8 cellular contexts compared by ENCODE assay signal in the genomic region with DNA sequence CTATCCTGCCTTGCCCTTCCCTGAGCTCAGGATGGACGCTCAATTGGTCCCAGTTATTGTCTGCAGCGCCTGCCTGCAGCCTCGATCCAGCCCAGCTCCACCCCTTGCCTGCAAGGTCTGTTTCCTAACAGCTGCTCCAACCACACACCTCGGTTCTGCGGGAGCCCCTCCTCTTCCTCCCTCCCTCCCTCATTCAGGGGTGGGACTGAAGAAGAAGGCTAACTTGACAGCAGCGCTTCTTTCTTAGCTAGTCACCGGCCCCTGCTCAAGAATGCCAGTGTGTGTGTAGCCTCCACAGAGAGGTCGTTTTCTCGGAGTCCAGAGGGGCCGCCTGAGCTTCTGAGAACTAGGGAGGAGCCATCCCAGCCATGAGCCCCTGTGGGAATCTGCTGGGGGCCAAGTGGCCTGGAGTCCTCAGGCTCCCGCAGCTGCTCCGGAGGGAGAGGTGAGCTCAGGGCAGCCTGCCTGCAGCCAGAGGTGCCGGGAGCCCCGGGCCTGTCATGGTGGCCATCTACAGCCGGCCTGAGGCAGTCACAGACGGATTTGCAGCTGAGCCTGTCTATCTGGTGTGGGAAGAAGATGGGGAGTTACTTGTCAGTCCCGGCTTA. TPM values are rescaled to one million over a fixed set of nuclear protein-coding genes. Genes with fewer than 3 reads are reported as not detected.
A peak's percentile ranks its signal among the peaks of the same experiment; 100 is the strongest.
DNase-seq lines count a peak whose midpoint lies in the region; ATAC-seq and TF ChIP-seq lines count a peak whose summit lies in the region.

No MANE protein-coding gene starts in this region.

- peak; percentile 90 for ATAC-seq in stimulated activated naive CD8-positive, alpha-beta T cell treated with anti-CD3 and anti-CD28 coated beads, Interleukin-15, Interleukin-2, amounts not matched to agents 100 U/mL and 50 U/mL, for 24 hours
- ATAC-seq in GM21825 (IDR thresholded peaks at IDR 0.05; ENCODE audit: unreplicated experiment) (no peak), HG02588 (IDR thresholded peaks at IDR 0.05; ENCODE audit: unreplicated experiment) (no peak)

- H3K9ac ChIP-seq in neural progenitor cell = no peak overlapping the region

- H3K27me3 Mint-ChIP-seq in activated naive CD4-positive, alpha-beta T cell treated with anti-CD3 and anti-CD28 coated beads for 36 hours (ENCODE audit: low read depth) = no peaks in the 10 kb centered on the region
- H3K27me3 Mint-ChIP-seq in neural progenitor cell (ENCODE audit: insufficient read depth, low read depth) = peaks cover 3% of the 10 kb centered on the region

- H3K9me3 ChIP-seq in SJCRH30 (replicated peaks) = no peaks in the 10 kb centered on the region
- no peaks in the 10 kb centered on the region for H3K9me3 ChIP-seq in neural progenitor cell (ENCODE audit: low read depth)

- no peaks in the 10 kb centered on the region for H3K36me3 Mint-ChIP-seq in activated naive CD4-positive, alpha-beta T cell treated with anti-CD3 and anti-CD28 coated beads for 36 hours (ENCODE audit: low read depth)
- H3K36me3 Mint-ChIP-seq in neural progenitor cell = no peaks in the 10 kb centered on the region

- peaks cover 27% of the 10 kb centered on the region for H3K79me2 ChIP-seq in neural progenitor cell (ENCODE audit: low read depth)

- DNase-seq in GM19238 (ENCODE audit: insufficient read length, low spot score) (peak; percentile 23), SJCRH30 (peak; percentile 88 to 90), fibroblast of villous mesenchyme (ENCODE audit: low read depth) (peak; percentile 95), neural progenitor cell (ENCODE audit: low spot score) (peak; percentile 92)
- peak; percentile 76 for DNase-seq in activated naive CD4-positive, alpha-beta T cell treated with anti-CD3 and anti-CD28 coated beads for 36 hours
- peak; percentile 49 for DNase-seq in stimulated activated naive CD8-positive, alpha-beta T cell treated with anti-CD3 and anti-CD28 coated beads, Interleukin-15, Interleukin-2, amounts not matched to agents 100 U/mL and 50 U/mL, for 24 hours

- no peak overlapping the region for H3K27ac Mint-ChIP-seq in activated naive CD4-positive, alpha-beta T cell treated with anti-CD3 and anti-CD28 coated beads for 36 hours
- peak overlapping the region; percentile 67 for H3K27ac Mint-ChIP-seq in neural progenitor cell

- H3K9me3 Mint-ChIP-seq in activated naive CD4-positive, alpha-beta T cell treated with anti-CD3 and anti-CD28 coated beads for 36 hours = no peaks in the 10 kb centered on the region
- H3K9me3 Mint-ChIP-seq in neural progenitor cell = no peaks in the 10 kb centered on the region

- no peak for TF ChIP-seq CTCF in fibroblast of villous mesenchyme (IDR thresholded peaks at IDR 0.05; ENCODE audit: insufficient read depth, low read depth, low read length)
- no peak for TF ChIP-seq CTCF in neural progenitor cell (IDR thresholded peaks at IDR 0.05)

- intact Hi-C loops in activated naive CD4-positive, alpha-beta T cell treated with anti-CD3 and anti-CD28 coated beads for 36 hours (cut with micrococcal nuclease) = no loop called here

- H3K4me1 Mint-ChIP-seq in activated naive CD4-positive, alpha-beta T cell treated with anti-CD3 and anti-CD28 coated beads for 36 hours (ENCODE audit: low read depth) = peaks cover 19% of the 10 kb centered on the region
- H3K4me1 Mint-ChIP-seq in neural progenitor cell = peaks cover 39% of the 10 kb centered on the region

- H4K20me1 ChIP-seq in neural progenitor cell (ENCODE audit: low read depth) = peaks cover 18% of the 10 kb centered on the region

- H3F3A ChIP-seq in neural progenitor cell (ENCODE audit: low read depth) = peaks cover 19% of the 10 kb centered on the region

- CTCF ChIA-PET in activated naive CD4-positive, alpha-beta T cell treated with anti-CD3 and anti-CD28 coated beads for 36 hours (lab: Charles Lee) = interaction anchor here (1.2 to 1.6 kb wide), 3 partner anchors 24 to 386 kb away, joined by 3 to 7 read pairs (median 5); partner anchors contain the start of gene LIMK2

- H3K27me3 ChIP-seq in SJCRH30 (no peaks in the 10 kb centered on the region), neural progenitor cell (no peaks in the 10 kb centered on the region)

- H3K4me2 ChIP-seq in neural progenitor cell = peak overlapping the region; percentile 74

- H3K4me3 ChIP-seq in SJCRH30 = peak overlapping the region; percentile 56
- H3K4me3 ChIP-seq in fibroblast of villous mesenchyme (ENCODE audit: low read depth, low read length) = peak overlapping the region; percentile 77
- H3K4me3 ChIP-seq in neural progenitor cell = peak overlapping the region; percentile 34

- H3K27ac ChIP-seq in SJCRH30 = peak overlapping the region; percentile 65
- H3K27ac ChIP-seq in neural progenitor cell = peak overlapping the region; percentile 25

- H2AFZ ChIP-seq in neural progenitor cell (replicated peaks) = peak overlapping the region; percentile 29

- H3K4me1 ChIP-seq in SJCRH30 (peaks cover 24% of the 10 kb centered on the region), neural progenitor cell (peaks cover 22% of the 10 kb centered on the region)

- no peaks in the 10 kb centered on the region; the same call in 1 of the 2 replicates for H3K36me3 ChIP-seq in SJCRH30
- no peaks in the 10 kb centered on the region for H3K36me3 ChIP-seq in neural progenitor cell

- peak overlapping the region; percentile 19 for H3K4me3 Mint-ChIP-seq in activated naive CD4-positive, alpha-beta T cell treated with anti-CD3 and anti-CD28 coated beads for 36 hours
- peak overlapping the region; percentile 80 for H3K4me3 Mint-ChIP-seq in neural progenitor cell

RNA-seq across cellular contexts. Expression of gene LIMK2, which starts 36.1 kb away (rescaled TPM):
- 20.8 and 28.5 TPM in 2 replicates for total RNA-seq in SJCRH30 (2014; rRNA removed; shearing (Covaris generic))
- total RNA-seq in activated naive CD4-positive, alpha-beta T cell treated with anti-CD3 and anti-CD28 coated beads for 36 hours = 10 to 100 TPM; 50.8 to 50.9 TPM
- total RNA-seq in fibroblast of villous mesenchyme (50.1 and 50.3 TPM in 2 replicates), neural progenitor cell (ENCODE audit: low replicate concordance) (28.1 and 45.8 TPM in 2 replicates)

RNA-seq across cellular contexts. Expression of gene PIK3IP1, which starts 44.0 kb away (rescaled TPM):
- total RNA-seq in SJCRH30 (2014; rRNA removed; shearing (Covaris generic)) = 0.47 and 0.51 TPM in 2 replicates
- 10 to 100 TPM; 27.4 to 28.6 TPM for total RNA-seq in activated naive CD4-positive, alpha-beta T cell treated with anti-CD3 and anti-CD28 coated beads for 36 hours
- 11.2 and 18.0 TPM in 2 replicates for total RNA-seq in fibroblast of villous mesenchyme
- 4.5 and 4.7 TPM in 2 replicates for total RNA-seq in neural progenitor cell (ENCODE audit: low replicate concordance)

Comparison
In these comparisons a context has a peak if more than half of its experiments do, and no peak if none do; other contexts are left out.
1. DNase-seq: peak in every context shown above with its lines; median percentile 95 in fibroblast of villous mesenchyme; 92 in neural progenitor cell; 89 in SJCRH30; 76 in activated naive CD4-positive, alpha-beta T cell treated with anti-CD3 and anti-CD28 coated beads for 36 hours; 49 in stimulated activated naive CD8-positive, alpha-beta T cell treated with anti-CD3 and anti-CD28 coated beads, Interleukin-15, Interleukin-2, amounts not matched to agents 100 U/mL and 50 U/mL, for 24 hours; 23 in GM19238.